Comparison of ENCODE assay signal across 8 cellular contexts in the genomic region with DNA sequence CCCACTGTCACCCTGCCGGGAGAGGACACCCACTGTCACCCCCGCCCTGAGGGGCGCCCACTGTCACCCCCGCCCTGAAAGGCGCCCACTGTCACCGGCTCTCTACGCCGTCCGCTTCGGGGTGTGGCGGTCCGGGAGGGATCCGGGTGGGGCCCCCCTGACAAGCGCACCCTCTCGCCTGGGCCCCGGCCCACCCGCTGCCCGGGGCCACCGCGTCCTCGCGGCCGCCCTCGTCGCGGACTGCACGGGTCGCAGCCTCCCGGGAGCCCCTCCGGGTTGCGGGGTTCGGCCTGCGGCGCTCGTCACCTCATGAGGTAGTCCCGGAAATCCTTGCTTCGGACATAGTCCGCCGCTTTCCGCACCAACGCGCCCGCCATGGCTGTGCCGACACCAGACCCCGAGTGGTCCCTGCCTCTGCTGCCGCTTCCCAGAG. TPM values are rescaled to one million over a fixed set of nuclear protein-coding genes. Genes with fewer than 3 reads are reported as not detected.
DNase-seq lines count a peak whose midpoint lies in the region; ATAC-seq, FAIRE-seq and TF ChIP-seq lines count a peak whose summit lies in the region.

No MANE protein-coding gene starts in this region.

- intact Hi-C loops in activated B cell treated with CpG ODN at 0.5 μM for 24 hours (cut with micrococcal nuclease) (loop anchor here (2.0 to 5.0 kb wide), 2 partner anchors 206 to 730 kb away; no protein-coding TSS in a partner anchor), left cardiac atrium (cut with DNase I) (no loop called here)

- no peak for DNase-seq in GM12892 (ENCODE audit: insufficient read length)
- no peak for DNase-seq in activated B cell treated with CpG ODN at 0.5 μM for 24 hours
- DNase-seq in left cardiac atrium = no peak
- DNase-seq in small intestine = no peak
- DNase-seq in DMS53 treated with DMSO at 0.1 percent for 48 hours (lab: John Stamatoyannopoulos, UW; ENCODE audit: unreplicated experiment) = no peak
- DNase-seq in NCI-H1436 treated with DMSO at 0.1 percent for 48 hours (lab: John Stamatoyannopoulos, UW) = no peak
- DNase-seq in NCI-H526 treated with DMSO at 0.1 percent for 48 hours (lab: John Stamatoyannopoulos, UW) = no peak

- H3K27me3 Mint-ChIP-seq in activated B cell treated with CpG ODN at 0.5 μM for 24 hours = no peaks in the 10 kb centered on the region

- TF ChIP-seq POLR2A in GM12892 (IDR thresholded peaks at IDR 0.05; ENCODE audit: low read depth, low read length) = peak; percentile 80; the same call in 1 of the 2 replicates

- no peaks in the 10 kb centered on the region for H3K9me3 ChIP-seq in small intestine (ENCODE audit: control insufficient read depth, low read depth)

- CTCF ChIA-PET in activated B cell treated with CpG ODN at 0.5 μM for 24 hours (lab: Charles Lee) = no interaction called here

- peak overlapping the region; percentile 76 for H3K27ac Mint-ChIP-seq in activated B cell treated with CpG ODN at 0.5 μM for 24 hours

- POLR2A ChIA-PET in activated B cell treated with CpG ODN at 0.5 μM for 24 hours (lab: Charles Lee) = no interaction called here

- FAIRE-seq in GM12892 (lab: Jason Lieb, UNC) (no peak), small intestine (lab: Jason Lieb, UNC) (no peak)

- no peaks in the 10 kb centered on the region for H3K4me1 ChIP-seq in small intestine (ENCODE audit: control insufficient read depth in 2 of 2, insufficient read depth in 1 of 2, low read depth in 1 of 2, low read length in 1 of 2)

- H3K36me3 Mint-ChIP-seq in activated B cell treated with CpG ODN at 0.5 μM for 24 hours (ENCODE audit: low read depth) = peaks cover 2% of the 10 kb centered on the region

- peaks cover 15% of the 10 kb centered on the region for H3K4me1 Mint-ChIP-seq in activated B cell treated with CpG ODN at 0.5 μM for 24 hours

- H3K27me3 ChIP-seq in small intestine (ENCODE audit: control insufficient read depth in 2 of 2, insufficient read depth in 2 of 2, low read length in 2 of 2) = no peaks in the 10 kb centered on the region

- H3K9me3 Mint-ChIP-seq in activated B cell treated with CpG ODN at 0.5 μM for 24 hours = no peaks in the 10 kb centered on the region

- peak overlapping the region; percentile 90 to 94 for H3K27ac ChIP-seq in small intestine (ENCODE audit: low read depth in 1 of 2, low read length in 1 of 2)

- no peaks in the 10 kb centered on the region for H3K36me3 ChIP-seq in small intestine (ENCODE audit: control insufficient read depth in 2 of 2, insufficient read depth in 2 of 2, low read length in 2 of 2)

- peak; percentile 7 for ATAC-seq in HG02763 (IDR thresholded peaks at IDR 0.05; ENCODE audit: unreplicated experiment)
- peak; percentile 6 for ATAC-seq in activated B cell treated with CpG ODN at 0.5 μM for 24 hours (ENCODE audit: low read depth)
- peak; percentile 12 to 25 for ATAC-seq in left cardiac atrium

- H3K4me3 ChIP-seq in small intestine (ENCODE audit: low read depth in 1 of 2, low read length in 2 of 2) = peak overlapping the region; percentile 68 to 90

- peak overlapping the region; percentile 92 for H3K4me3 Mint-ChIP-seq in activated B cell treated with CpG ODN at 0.5 μM for 24 hours

- no peak for TF ChIP-seq CTCF in activated B cell treated with CpG ODN at 0.5 μM for 24 hours (IDR thresholded peaks at IDR 0.05)

- WGBS in small intestine, 3 donors = 0% methylated on average over 29 to 46 of the region's 46 CpGs

RNA-seq across cellular contexts. Expression of gene MPC1, which starts 0.2 kb away (rescaled TPM):
- 92.3 TPM for polyA plus RNA-seq in GM12892 (2012; ENCODE audit: missing spikeins)
- total RNA-seq in activated B cell treated with CpG ODN at 0.5 μM for 24 hours = 16.7 and 17.3 TPM in 2 replicates
- 100 to 1,000 TPM; 273 to 352 TPM for total RNA-seq in left cardiac atrium
- polyA plus RNA-seq in small intestine = 100 to 1,000 TPM in 2 of 3 donors, 10 to 100 TPM in 1; 99.5 to 213 (median 130) TPM

RNA-seq across cellular contexts. Expression of gene SFT2D1, which starts 40.2 kb away (rescaled TPM):
- 173 TPM for polyA plus RNA-seq in GM12892 (2012; ENCODE audit: missing spikeins)
- total RNA-seq in activated B cell treated with CpG ODN at 0.5 μM for 24 hours (44.6 and 49.5 TPM in 2 replicates), left cardiac atrium (10 to 100 TPM; 26.3 to 28.0 TPM)
- 100 to 1,000 TPM in 1 of 3 donors, 10 to 100 TPM in 2; 32.4 to 113 (median 47.4) TPM for polyA plus RNA-seq in small intestine

Comparison
In these comparisons a context has a peak if more than half of its experiments do, and no peak if none do; other contexts are left out.
1. RNA of gene MPC1, which starts 0.2 kb away (total RNA-seq): 273 to 352 TPM in left cardiac atrium; 16.7 to 17.3 TPM in activated B cell treated with CpG ODN at 0.5 μM for 24 hours; every median in the first group is over 10 times any median in the second.
2. Peak in every context shown above with its lines, with median percentiles within 50 percentile points of each other: ATAC-seq.